Comparison of ENCODE assay signal across 12 cellular contexts in genomic region chr2:43818761-43819160, GRCh38. TPM values are rescaled to one million over a fixed set of nuclear protein-coding genes. Genes with fewer than 3 reads are reported as not detected.
DNase-seq lines count a peak whose midpoint lies in the region; ATAC-seq and TF ChIP-seq lines count a peak whose summit lies in the region.
"Had no signal": no experiment of that assay in that cellular context is flagged by ENCODE, and none has a peak within 500 bp of the region (broad histone marks: within the 10 kb centered on the region; RNA-seq: fewer than 3 reads in every experiment).

No MANE protein-coding gene starts in this region.

- no peaks in the 10 kb centered on the region for H3K9me3 ChIP-seq in mesenchymal stem cell (ENCODE audit: control insufficient read depth, low read length)
- H3K9me3 ChIP-seq: upper lobe of left lung had no signal

- no peak overlapping the region for H3K4me3 Mint-ChIP-seq in activated T-helper 17 cell treated with anti-CD3 and anti-CD28 coated beads, Interleukin-2, amount 50 U/mL, for 72 hours
- no peak overlapping the region for H3K4me3 Mint-ChIP-seq in type B pancreatic cell
- H3K4me3 Mint-ChIP-seq: brain, immature natural killer cell had no signal

- peaks cover 22% of the 10 kb centered on the region for H3K27me3 Mint-ChIP-seq in activated T-helper 17 cell treated with anti-CD3 and anti-CD28 coated beads, Interleukin-2, amount 50 U/mL, for 72 hours
- H3K27me3 Mint-ChIP-seq in type B pancreatic cell: peaks cover 14% of the 10 kb centered on the region

- no peak for TF ChIP-seq CTCF in type B pancreatic cell (conservative IDR thresholded peaks at IDR 0.05)

- H3K9me3 Mint-ChIP-seq in activated T-helper 17 cell treated with anti-CD3 and anti-CD28 coated beads, Interleukin-2, amount 50 U/mL, for 72 hours: no peaks in the 10 kb centered on the region
- no peaks in the 10 kb centered on the region for H3K9me3 Mint-ChIP-seq in type B pancreatic cell
- H3K9me3 Mint-ChIP-seq: immature natural killer cell had no signal

- no peak overlapping the region for H2BK120ac ChIP-seq in mesenchymal stem cell (ENCODE audit: low read depth, low read length)

- H3K36me3 ChIP-seq in mesenchymal stem cell (ENCODE audit: control insufficient read depth in 1 of 2, insufficient read depth in 2 of 2, low read depth in 1 of 2, low read length in 2 of 2): no peaks in the 10 kb centered on the region
- H3K36me3 ChIP-seq: upper lobe of left lung had no signal

- H3K27ac ChIP-seq in mesenchymal stem cell (ENCODE audit: low read length, poor library complexity, severe bottlenecking): no peak overlapping the region
- H3K27ac ChIP-seq: upper lobe of left lung had no signal

- peaks cover 6 to 24% of the 10 kb centered on the region in 2 experiments for H3K27me3 ChIP-seq in mesenchymal stem cell (ENCODE audit: control insufficient read depth in 1 of 2, insufficient read depth in 1 of 2, low read length in 2 of 2)
- H3K27me3 ChIP-seq: upper lobe of left lung had no signal

- WGBS in mesenchymal stem cell: 64% methylated on average over 4 of the region's 5 CpGs

- H3K18ac ChIP-seq in mesenchymal stem cell (ENCODE audit: low read depth in 1 of 2, low read length in 2 of 2): no peak overlapping the region

- no peaks in the 10 kb centered on the region for H3K36me3 Mint-ChIP-seq in activated T-helper 17 cell treated with anti-CD3 and anti-CD28 coated beads, Interleukin-2, amount 50 U/mL, for 72 hours (ENCODE audit: low read depth)
- H3K36me3 Mint-ChIP-seq in type B pancreatic cell: peaks cover 10% of the 10 kb centered on the region
- H3K36me3 Mint-ChIP-seq: brain, immature natural killer cell had no signal

- in situ Hi-C loops in Caki2 (cut with HindIII; ENCODE audit: low pct_unique_long_range_greater_than_20kb, low sequenced_read_pairs): no loop called here

- no peak overlapping the region for H2BK5ac ChIP-seq in mesenchymal stem cell (ENCODE audit: low read depth, low read length, poor library complexity, severe bottlenecking)

- DNase-seq in Caki2 (ENCODE audit: low read depth) (peak; percentile 37), HT-29 (ENCODE audit: low spot score) (peak; percentile 66), mesenchymal stem cell (peak; percentile 72), type B pancreatic cell (ENCODE audit: extremely low spot score, unreplicated experiment) (no peak), germinal center (ENCODE audit: low spot score) (no peak), DMS79 treated with DMSO at 0.1 percent for 48 hours (lab: John Stamatoyannopoulos, UW) (no peak)
- DNase-seq: immature natural killer cell had no signal

- ATAC-seq in activated T-helper 17 cell treated with anti-CD3 and anti-CD28 coated beads, Interleukin-2, amount 50 U/mL, for 72 hours (replicated peaks): peak; percentile 50
- ATAC-seq in HG02571 (IDR thresholded peaks at IDR 0.05; ENCODE audit: unreplicated experiment): no peak

- H2AFZ ChIP-seq in mesenchymal stem cell (ENCODE audit: low read depth, low read length): no peak overlapping the region

- H3K9ac ChIP-seq in mesenchymal stem cell (ENCODE audit: low read length): no peak overlapping the region

- no peak overlapping the region for H3K23ac ChIP-seq in mesenchymal stem cell (ENCODE audit: low read length in 2 of 2)

- H3K79me1 ChIP-seq in mesenchymal stem cell (replicated peaks; ENCODE audit: low read length, poor library complexity, severe bottlenecking): no peaks in the 10 kb centered on the region

- no peaks in the 10 kb centered on the region for H3K4me1 Mint-ChIP-seq in activated T-helper 17 cell treated with anti-CD3 and anti-CD28 coated beads, Interleukin-2, amount 50 U/mL, for 72 hours
- no peaks in the 10 kb centered on the region for H3K4me1 Mint-ChIP-seq in type B pancreatic cell (ENCODE audit: unreplicated experiment)
- H3K4me1 Mint-ChIP-seq: brain, immature natural killer cell had no signal

- no peak overlapping the region for H4K91ac ChIP-seq in mesenchymal stem cell (ENCODE audit: low read length)

- H2BK15ac ChIP-seq in mesenchymal stem cell (ENCODE audit: low read depth, poor library complexity, severe bottlenecking): no peak overlapping the region

- no peak overlapping the region for H3K4me2 ChIP-seq in mesenchymal stem cell (ENCODE audit: low read length, poor library complexity, severe bottlenecking)

- no peak overlapping the region for H4K8ac ChIP-seq in mesenchymal stem cell (ENCODE audit: low read length)

- no peak overlapping the region for H2AK5ac ChIP-seq in mesenchymal stem cell (ENCODE audit: low read length, severe bottlenecking)

- H3K4me3 ChIP-seq in mesenchymal stem cell (ENCODE audit: insufficient read depth in 1 of 2, low read depth in 1 of 2, low read length in 2 of 2): no peak overlapping the region
- H3K4me3 ChIP-seq: upper lobe of left lung had no signal

- H3K14ac ChIP-seq in mesenchymal stem cell (ENCODE audit: low read length in 2 of 2): no peak overlapping the region

- H2BK12ac ChIP-seq in mesenchymal stem cell (ENCODE audit: low read length in 2 of 2): no peak overlapping the region

- H3K4ac ChIP-seq in mesenchymal stem cell (ENCODE audit: low read depth in 1 of 2, low read length in 2 of 2): no peak overlapping the region

- H3K27ac Mint-ChIP-seq in activated T-helper 17 cell treated with anti-CD3 and anti-CD28 coated beads, Interleukin-2, amount 50 U/mL, for 72 hours: no peak overlapping the region
- H3K27ac Mint-ChIP-seq in type B pancreatic cell: no peak overlapping the region
- H3K27ac Mint-ChIP-seq: immature natural killer cell had no signal

- H3K4me1 ChIP-seq in mesenchymal stem cell (ENCODE audit: control insufficient read depth, insufficient read depth, low read depth, low read length): no peaks in the 10 kb centered on the region
- H3K4me1 ChIP-seq: upper lobe of left lung had no signal

RNA-seq across cellular contexts. Expression of gene ABCG5, which starts 19.9 kb away (rescaled TPM):
- 0.14 TPM in 1 of 2 replicates, not detected in the other for total RNA-seq in Caki2 (2014; rRNA removed; shearing (Covaris generic); ENCODE audit: low replicate concordance)
- total RNA-seq in HT-29 (2014; rRNA removed; shearing (Covaris generic)): not detected in 2 replicates
- total RNA-seq in activated T-helper 17 cell treated with anti-CD3 and anti-CD28 coated beads, Interleukin-2, amount 50 U/mL, for 72 hours: not detected
- not detected for polyA plus RNA-seq in mesenchymal stem cell (2013, experiment 1 of 2)
- not detected for polyA plus RNA-seq in mesenchymal stem cell (2013, experiment 2 of 2)
- 0.10 and 0.36 TPM in 2 replicates for total RNA-seq in type B pancreatic cell (ENCODE audit: low replicate concordance)
- total RNA-seq: skeletal muscle tissue had no signal
- polyA plus RNA-seq: immature natural killer cell had no signal

RNA-seq across cellular contexts. Expression of gene ABCG8, which starts 20.0 kb away (rescaled TPM):
- total RNA-seq in Caki2 (2014; rRNA removed; shearing (Covaris generic); ENCODE audit: low replicate concordance): not detected in 2 replicates
- not detected in 2 replicates for total RNA-seq in HT-29 (2014; rRNA removed; shearing (Covaris generic))
- total RNA-seq in activated T-helper 17 cell treated with anti-CD3 and anti-CD28 coated beads, Interleukin-2, amount 50 U/mL, for 72 hours: not detected
- polyA plus RNA-seq in mesenchymal stem cell (2013, experiment 1 of 2): not detected
- not detected for polyA plus RNA-seq in mesenchymal stem cell (2013, experiment 2 of 2)
- 0.31 TPM in 1 of 2 replicates, not detected in the other for total RNA-seq in type B pancreatic cell (ENCODE audit: low replicate concordance)
- polyA plus RNA-seq: immature natural killer cell had no signal

RNA-seq across cellular contexts. Expression of gene DYNC2LI1, which starts 44.9 kb away (rescaled TPM):
- 63.0 and 64.6 TPM in 2 replicates for total RNA-seq in Caki2 (2014; rRNA removed; shearing (Covaris generic); ENCODE audit: low replicate concordance)
- 6.5 and 9.7 TPM in 2 replicates for total RNA-seq in HT-29 (2014; rRNA removed; shearing (Covaris generic))
- 1 to 10 TPM; 5.7 to 8.1 TPM for total RNA-seq in activated T-helper 17 cell treated with anti-CD3 and anti-CD28 coated beads, Interleukin-2, amount 50 U/mL, for 72 hours
- 20.2 TPM for polyA plus RNA-seq in mesenchymal stem cell (2013, experiment 1 of 2)
- polyA plus RNA-seq in mesenchymal stem cell (2013, experiment 2 of 2): 20.7 TPM
- 18.8 and 22.0 TPM in 2 replicates for total RNA-seq in type B pancreatic cell (ENCODE audit: low replicate concordance)

Comparison
In these comparisons a context has a peak if more than half of its experiments do, and no peak if none do; other contexts are left out.
1. DNase-seq: peak in Caki2 (single experiment), HT-29 (single experiment) and mesenchymal stem cell (single experiment); none in type B pancreatic cell (single experiment), germinal center (single experiment) and DMS79 treated with DMSO at 0.1 percent for 48 hours (single experiment).